In genomic region chr15:73849641-73850040, GRCh38 we compare ENCODE assay signal across 25 cellular contexts. TPM values are rescaled to one million over a fixed set of nuclear protein-coding genes. Genes with fewer than 3 reads are reported as not detected.
"Had no signal": no experiment of that assay in that cellular context is flagged by ENCODE, and none has a peak within 500 bp of the region (broad histone marks: within the 10 kb centered on the region; RNA-seq: fewer than 3 reads in every experiment).

No MANE protein-coding gene starts in this region.

- H3K36me3 ChIP-seq: SJCRH30 had no signal

- H3K4me1 ChIP-seq: SJCRH30 had no signal

- H3K4me3 ChIP-seq: SJCRH30 had no signal

- ATAC-seq: Panc1, PC-3, Right ventricle myocardium inferior, SK-N-SH treated with all-trans-retinoic acid at 6 μM for 48 hours had no signal

- H3K9me3 ChIP-seq: SJCRH30 had no signal

- DNase-seq: KBM-7; MV-4-11; NCI-H1048; NCI-H1105; NCI-H1417; NCI-H1436 treated with DMSO at 0.1 percent for 48 hours; NCI-H1694; NCI-H187 treated with DMSO at 0.1 percent for 48 hours; NCI-H2029 treated with DMSO at 0.1 percent for 48 hours; NCI-H2171 treated with DMSO at 0.1 percent for 48 hours; NCI-H345; NCI-H510A; NCI-H524 treated with DMSO at 0.1 percent for 48 hours; NK-92 treated with Interleukin-12 subunit alpha and Interleukin-12 subunit beta, amount 100 ng/mL, for 24 hours; PC-3; SHP77 treated with DMSO at 0.1 percent for 48 hours; SJCRH30 had no signal

- H3K27ac ChIP-seq: RWPE1, SJCRH30 had no signal

RNA-seq across cellular contexts. Expression of gene TBC1D21, which starts 23.7 kb away (rescaled TPM):
- total RNA-seq: HT-29, LHCN-M2, MCF 10A, OCI-LY7, PC-3, Right ventricle myocardium inferior, SJCRH30 had no signal
